Comparison of ENCODE assay signal across 1 cellular context in genomic region chr7:127819975-127820778, GRCh38.
TF ChIP-seq lines count a peak whose summit lies in the region.

No MANE protein-coding gene starts in this region.

TF ChIP-seq in K562, 482 proteins besides CTCF, POLR2A, EP300 and RAD21 (continued from another document):
- TF ChIP-seq CUX1 (CRISPR knock-in tag; IDR thresholded peaks at IDR 0.05) = 0 out of 2 replicates have a peak, but pooled peaks have one; percentile 43
- TF ChIP-seq, protein P1, sequence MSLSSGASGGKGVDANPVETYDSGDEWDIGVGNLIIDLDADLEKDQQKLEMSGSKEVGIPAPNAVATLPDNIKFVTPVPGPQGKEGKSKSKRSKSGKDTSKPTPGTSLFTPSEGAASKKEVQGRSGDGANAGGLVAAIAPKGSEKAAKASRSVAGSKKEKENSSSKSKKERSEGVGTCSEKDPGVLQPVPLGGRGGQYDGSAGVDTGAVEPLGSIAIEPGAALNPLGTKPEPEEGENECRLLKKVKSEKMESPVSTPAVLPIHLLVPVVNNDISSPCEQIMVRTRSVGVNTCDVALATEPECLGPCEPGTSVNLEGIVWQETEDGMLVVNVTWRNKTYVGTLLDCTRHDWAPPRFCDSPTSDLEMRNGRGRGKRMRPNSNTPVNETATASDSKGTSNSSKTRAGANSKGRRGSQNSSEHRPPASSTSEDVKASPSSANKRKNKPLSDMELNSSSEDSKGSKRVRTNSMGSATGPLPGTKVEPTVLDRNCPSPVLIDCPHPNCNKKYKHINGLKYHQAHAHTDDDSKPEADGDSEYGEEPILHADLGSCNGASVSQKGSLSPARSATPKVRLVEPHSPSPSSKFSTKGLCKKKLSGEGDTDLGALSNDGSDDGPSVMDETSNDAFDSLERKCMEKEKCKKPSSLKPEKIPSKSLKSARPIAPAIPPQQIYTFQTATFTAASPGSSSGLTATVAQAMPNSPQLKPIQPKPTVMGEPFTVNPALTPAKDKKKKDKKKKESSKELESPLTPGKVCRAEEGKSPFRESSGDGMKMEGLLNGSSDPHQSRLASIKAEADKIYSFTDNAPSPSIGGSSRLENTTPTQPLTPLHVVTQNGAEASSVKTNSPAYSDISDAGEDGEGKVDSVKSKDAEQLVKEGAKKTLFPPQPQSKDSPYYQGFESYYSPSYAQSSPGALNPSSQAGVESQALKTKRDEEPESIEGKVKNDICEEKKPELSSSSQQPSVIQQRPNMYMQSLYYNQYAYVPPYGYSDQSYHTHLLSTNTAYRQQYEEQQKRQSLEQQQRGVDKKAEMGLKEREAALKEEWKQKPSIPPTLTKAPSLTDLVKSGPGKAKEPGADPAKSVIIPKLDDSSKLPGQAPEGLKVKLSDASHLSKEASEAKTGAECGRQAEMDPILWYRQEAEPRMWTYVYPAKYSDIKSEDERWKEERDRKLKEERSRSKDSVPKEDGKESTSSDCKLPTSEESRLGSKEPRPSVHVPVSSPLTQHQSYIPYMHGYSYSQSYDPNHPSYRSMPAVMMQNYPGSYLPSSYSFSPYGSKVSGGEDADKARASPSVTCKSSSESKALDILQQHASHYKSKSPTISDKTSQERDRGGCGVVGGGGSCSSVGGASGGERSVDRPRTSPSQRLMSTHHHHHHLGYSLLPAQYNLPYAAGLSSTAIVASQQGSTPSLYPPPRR (CRISPR knock-in tag; IDR thresholded peaks at IDR 0.05; ENCODE audit: borderline replicate concordance) = peak; percentile 36; the same call in 1 of the 2 replicates
- TF ChIP-seq, protein P2, sequence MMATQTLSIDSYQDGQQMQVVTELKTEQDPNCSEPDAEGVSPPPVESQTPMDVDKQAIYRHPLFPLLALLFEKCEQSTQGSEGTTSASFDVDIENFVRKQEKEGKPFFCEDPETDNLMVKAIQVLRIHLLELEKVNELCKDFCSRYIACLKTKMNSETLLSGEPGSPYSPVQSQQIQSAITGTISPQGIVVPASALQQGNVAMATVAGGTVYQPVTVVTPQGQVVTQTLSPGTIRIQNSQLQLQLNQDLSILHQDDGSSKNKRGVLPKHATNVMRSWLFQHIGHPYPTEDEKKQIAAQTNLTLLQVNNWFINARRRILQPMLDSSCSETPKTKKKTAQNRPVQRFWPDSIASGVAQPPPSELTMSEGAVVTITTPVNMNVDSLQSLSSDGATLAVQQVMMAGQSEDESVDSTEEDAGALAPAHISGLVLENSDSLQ (IDR thresholded peaks at IDR 0.05) = peak; percentile 72
- TF ChIP-seq NFIC (IDR thresholded peaks at IDR 0.05) = 0 out of 2 replicates have a peak, but pooled peaks have one; percentile 3
- peak; percentile 11; the same call in 1 of the 2 replicates for TF ChIP-seq POLR2H (tag; IDR thresholded peaks at IDR 0.05; ENCODE audit: low read depth)
- TF ChIP-seq JUN (IDR thresholded peaks at IDR 0.05; ENCODE audit: borderline replicate concordance, low read depth, low read length) = peak; percentile 78; the same call in 1 of the 2 replicates
- TF ChIP-seq JUN (CRISPR knock-in tag; IDR thresholded peaks at IDR 0.05; ENCODE audit: borderline replicate concordance) = no peak
- peak; percentile 58 for TF ChIP-seq SOX6 (IDR thresholded peaks at IDR 0.05)
- peak; percentile 45; the same call in 1 of the 2 replicates for TF ChIP-seq TEAD4 (IDR thresholded peaks at IDR 0.05; ENCODE audit: low read length)
- no peak for TF ChIP-seq TEAD4 (CRISPR knock-in tag; IDR thresholded peaks at IDR 0.05; ENCODE audit: borderline replicate concordance)
- TF ChIP-seq RHOXF2B (CRISPR knock-in tag; conservative IDR thresholded peaks at IDR 0.05) = no peak
- TF ChIP-seq RBM22 (IDR thresholded peaks at IDR 0.05; ENCODE audit: low read depth, low read length, poor library complexity, severe bottlenecking) = peak; percentile 68
- TF ChIP-seq SRF (CRISPR knock-in tag; IDR thresholded peaks at IDR 0.05) = peak in 1 of 2 experiments; percentile 45; a peak in 1 of 4 replicates
- peak; percentile 92 for TF ChIP-seq ATF3 (IDR thresholded peaks at IDR 0.05)
- peak; percentile 37; the same call in 1 of the 2 replicates for TF ChIP-seq ATF3 (CRISPR knock-in tag; conservative IDR thresholded peaks at IDR 0.05)
- TF ChIP-seq FOXJ3 (CRISPR knock-in tag; IDR thresholded peaks at IDR 0.05) = no peak
- TF ChIP-seq, protein P3, sequence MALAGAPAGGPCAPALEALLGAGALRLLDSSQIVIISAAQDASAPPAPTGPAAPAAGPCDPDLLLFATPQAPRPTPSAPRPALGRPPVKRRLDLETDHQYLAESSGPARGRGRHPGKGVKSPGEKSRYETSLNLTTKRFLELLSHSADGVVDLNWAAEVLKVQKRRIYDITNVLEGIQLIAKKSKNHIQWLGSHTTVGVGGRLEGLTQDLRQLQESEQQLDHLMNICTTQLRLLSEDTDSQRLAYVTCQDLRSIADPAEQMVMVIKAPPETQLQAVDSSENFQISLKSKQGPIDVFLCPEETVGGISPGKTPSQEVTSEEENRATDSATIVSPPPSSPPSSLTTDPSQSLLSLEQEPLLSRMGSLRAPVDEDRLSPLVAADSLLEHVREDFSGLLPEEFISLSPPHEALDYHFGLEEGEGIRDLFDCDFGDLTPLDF (CRISPR knock-in tag; IDR thresholded peaks at IDR 0.05) = no peak
- peak; percentile 94 for TF ChIP-seq JUND (IDR thresholded peaks at IDR 0.05; ENCODE audit: borderline replicate concordance, low read depth, low read length)
- TF ChIP-seq JUND (tag; IDR thresholded peaks at IDR 0.05; ENCODE audit: borderline replicate concordance, low read depth, low read length) = peak; percentile 93
- TF ChIP-seq LEF1 (IDR thresholded peaks at IDR 0.05) = peak; percentile 99
